Comparison of ENCODE assay signal across 19 cellular contexts in genomic region chr2:223921204-223921603, GRCh38.
"Had no signal": no experiment of that assay in that cellular context is flagged by ENCODE, and none has a peak within 500 bp of the region (broad histone marks: within the 10 kb centered on the region; RNA-seq: fewer than 3 reads in every experiment).

No MANE protein-coding gene starts in this region.

- H3K4me1 ChIP-seq: testis, vagina had no signal

- DNase-seq: erythroblast; foreskin melanocyte; head of caudate nucleus; hippocampal formation; mesendoderm; naive thymus-derived CD4-positive, alpha-beta T cell; psoas muscle; spleen; stimulated activated CD4-positive, alpha-beta T cell treated with anti-CD3 and anti-CD28 coated beads, Interleukin-15, amount 100 ng/mL, for 24 hours; stimulated activated CD4-positive, alpha-beta T cell treated with anti-CD3 and anti-CD28 coated beads, Interleukin-1b, Interleukin-23, amount 100 ng/mL, for 48 hours; stimulated activated CD4-positive, alpha-beta T cell treated with anti-CD3 and anti-CD28 coated beads, Interleukin-4, amount 100 ng/mL, for 24 hours; stimulated activated naive CD8-positive, alpha-beta T cell treated with anti-CD3 and anti-CD28 coated beads, Interleukin-15, amount 100 ng/mL, for 72 hours; testis; upper lobe of right lung had no signal

- H3K4me3 ChIP-seq: psoas muscle, spleen, testis, tibial nerve, upper lobe of right lung, vagina had no signal

- H3K27ac ChIP-seq: psoas muscle, spleen, testis, tibial nerve, upper lobe of right lung, vagina had no signal

- H3K9me3 ChIP-seq: neutrophil, psoas muscle, spleen, testis, tibial nerve, upper lobe of right lung, vagina had no signal

- H3K27me3 ChIP-seq: neutrophil, spleen, testis, tibial nerve, upper lobe of right lung, vagina had no signal

- H3K36me3 ChIP-seq: neutrophil had no signal

- ATAC-seq: naive thymus-derived CD4-positive, alpha-beta T cell; psoas muscle; sciatic nerve; stimulated activated memory B cell treated with anti-CD40 and anti-IgM and Interleukin-4, amounts not matched to agents 10 μg/mL and 1 μg/mL and 100 μg/mL, for 72 hours; stimulated activated naive CD8-positive, alpha-beta T cell treated with anti-CD3 and anti-CD28 coated beads, Interleukin-15, amount 100 ng/mL, for 72 hours; upper lobe of right lung had no signal
